ENCODE assay signal across 13 cellular contexts in the genomic region with DNA sequence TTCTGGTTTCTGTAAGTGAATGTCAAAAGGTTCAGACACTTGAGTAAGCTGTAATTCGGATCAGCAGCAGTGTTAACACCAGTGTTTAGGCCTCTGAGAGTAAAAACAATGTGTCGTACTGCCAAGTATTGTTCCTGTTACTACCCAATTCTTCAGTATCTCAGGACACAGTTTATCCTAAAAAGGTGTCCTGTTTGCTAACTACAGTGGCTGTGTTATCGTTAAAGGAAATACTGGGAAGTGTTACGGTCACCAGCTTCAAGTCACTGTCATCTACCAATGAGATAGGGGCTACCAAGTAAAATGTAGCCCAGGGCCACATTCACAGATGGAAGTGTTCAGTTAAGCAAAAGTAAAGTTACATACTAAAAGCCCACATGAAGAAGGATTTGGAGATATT. TPM values are rescaled to one million over a fixed set of nuclear protein-coding genes. Genes with fewer than 3 reads are reported as not detected.
DNase-seq lines count a peak whose midpoint lies in the region; ATAC-seq and TF ChIP-seq lines count a peak whose summit lies in the region.
"Had no signal": no experiment of that assay in that cellular context is flagged by ENCODE, and none has a peak within 500 bp of the region (broad histone marks: within the 10 kb centered on the region; RNA-seq: fewer than 3 reads in every experiment).

No MANE protein-coding gene starts in this region.

- H3K36me3 ChIP-seq in RWPE2 (ENCODE audit: low read depth), result peaks cover 41% of the 10 kb centered on the region

- H3K4me1 ChIP-seq in RWPE2 (ENCODE audit: insufficient read depth, poor library complexity, severe bottlenecking), result peaks cover 11% of the 10 kb centered on the region

- peak overlapping the region; percentile 99 for H3K27ac Mint-ChIP-seq in activated naive CD4-positive, alpha-beta T cell treated with anti-CD3 and anti-CD28 coated beads, Interleukin-2, amount 10 ng/mL, durations not matched to agents 7 days and 5 days
- peak overlapping the region in 4 of 5 experiments; percentile 59 to 100 (median 98) for H3K27ac Mint-ChIP-seq in brain
- peak overlapping the region; percentile 99 for H3K27ac Mint-ChIP-seq in stimulated activated memory B cell treated with anti-CD40 and anti-IgM and Interleukin-4, amounts not matched to agents 10 μg/mL and 1 μg/mL and 100 μg/mL, for 72 hours

- H3K27me3 ChIP-seq in RWPE2 (ENCODE audit: insufficient read depth, poor library complexity, severe bottlenecking), result no peaks in the 10 kb centered on the region

- CTCF ChIA-PET in activated naive CD4-positive, alpha-beta T cell treated with anti-CD3 and anti-CD28 coated beads, Interleukin-2, amount 10 ng/mL, durations not matched to agents 7 days and 5 days (lab: Charles Lee), result no interaction called here

- no peak overlapping the region for H3K4me3 ChIP-seq in RWPE2 (ENCODE audit: severe bottlenecking)

- DNase-seq in activated naive CD4-positive, alpha-beta T cell treated with anti-CD3 and anti-CD28 coated beads, Interleukin-2, amount 10 ng/mL, durations not matched to agents 7 days and 5 days, result no peak
- no peak for DNase-seq in activated naive CD4-positive, alpha-beta T cell treated with anti-CD3 and anti-CD28 coated beads, Interleukin-2, amount 50 U/mL, for 16 hours
- no peak for DNase-seq in RWPE2 (ENCODE audit: low spot score)
- no peak for DNase-seq in stimulated activated CD4-positive, alpha-beta T cell treated with anti-CD3 and anti-CD28 coated beads, Interleukin-4, amount 100 ng/mL, for 24 hours
- DNase-seq in medulla oblongata (ENCODE audit: extremely low spot score), result no peak
- DNase-seq in glomerular visceral epithelial cell (ENCODE audit: extremely low spot score), result no peak
- DNase-seq: effector CD4-positive, alpha-beta T cell; NCI-H1105; NCI-H226; stimulated activated CD4-positive, alpha-beta T cell treated with anti-CD3 and anti-CD28 coated beads, Interleukin-4, amount 100 ng/mL, for 1 hour had no signal

- peak overlapping the region; percentile 84 for H3K27ac ChIP-seq in RWPE2 (ENCODE audit: poor library complexity, severe bottlenecking)

- H3K4me1 Mint-ChIP-seq in activated naive CD4-positive, alpha-beta T cell treated with anti-CD3 and anti-CD28 coated beads, Interleukin-2, amount 10 ng/mL, durations not matched to agents 7 days and 5 days, result peaks cover 35% of the 10 kb centered on the region
- peaks cover 32% of the 10 kb centered on the region for H3K4me1 Mint-ChIP-seq in brain
- H3K4me1 Mint-ChIP-seq in stimulated activated memory B cell treated with anti-CD40 and anti-IgM and Interleukin-4, amounts not matched to agents 10 μg/mL and 1 μg/mL and 100 μg/mL, for 72 hours, result peaks cover 25% of the 10 kb centered on the region

- ATAC-seq in RWPE2 (ENCODE audit: low read depth), result no peak
- ATAC-seq in stimulated activated memory B cell treated with anti-CD40 and anti-IgM and Interleukin-4, amounts not matched to agents 10 μg/mL and 1 μg/mL and 100 μg/mL, for 72 hours, result no peak
- ATAC-seq: stimulated activated effector memory CD8-positive, alpha-beta T cell treated with anti-CD3 and anti-CD28 coated beads, Interleukin-12 subunit alpha, Interleukin-12 subunit beta, amount 100 ng/mL, for 72 hours had no signal

- H3K9me3 Mint-ChIP-seq in activated naive CD4-positive, alpha-beta T cell treated with anti-CD3 and anti-CD28 coated beads, Interleukin-2, amount 10 ng/mL, durations not matched to agents 7 days and 5 days, result no peaks in the 10 kb centered on the region
- H3K9me3 Mint-ChIP-seq in brain, result peaks cover 0 to 3% (median 0%) of the 10 kb centered on the region in 5 experiments
- no peaks in the 10 kb centered on the region for H3K9me3 Mint-ChIP-seq in stimulated activated memory B cell treated with anti-CD40 and anti-IgM and Interleukin-4, amounts not matched to agents 10 μg/mL and 1 μg/mL and 100 μg/mL, for 72 hours
- H3K9me3 Mint-ChIP-seq: stimulated activated effector memory CD8-positive, alpha-beta T cell treated with anti-CD3 and anti-CD28 coated beads, Interleukin-12 subunit alpha, Interleukin-12 subunit beta, amount 100 ng/mL, for 72 hours had no signal

- H3K36me3 Mint-ChIP-seq in activated naive CD4-positive, alpha-beta T cell treated with anti-CD3 and anti-CD28 coated beads, Interleukin-2, amount 10 ng/mL, durations not matched to agents 7 days and 5 days, result peaks cover 45% of the 10 kb centered on the region
- H3K36me3 Mint-ChIP-seq in brain, result peaks cover 29% of the 10 kb centered on the region
- peaks cover 25% of the 10 kb centered on the region for H3K36me3 Mint-ChIP-seq in stimulated activated memory B cell treated with anti-CD40 and anti-IgM and Interleukin-4, amounts not matched to agents 10 μg/mL and 1 μg/mL and 100 μg/mL, for 72 hours

- H3K9me3 ChIP-seq in RWPE2 (ENCODE audit: severe bottlenecking), result no peaks in the 10 kb centered on the region

- no peaks in the 10 kb centered on the region for H3K27me3 Mint-ChIP-seq in activated naive CD4-positive, alpha-beta T cell treated with anti-CD3 and anti-CD28 coated beads, Interleukin-2, amount 10 ng/mL, durations not matched to agents 7 days and 5 days
- peaks cover 3% of the 10 kb centered on the region for H3K27me3 Mint-ChIP-seq in brain
- no peaks in the 10 kb centered on the region for H3K27me3 Mint-ChIP-seq in stimulated activated memory B cell treated with anti-CD40 and anti-IgM and Interleukin-4, amounts not matched to agents 10 μg/mL and 1 μg/mL and 100 μg/mL, for 72 hours

- no peak overlapping the region for H3K4me3 Mint-ChIP-seq in activated naive CD4-positive, alpha-beta T cell treated with anti-CD3 and anti-CD28 coated beads, Interleukin-2, amount 10 ng/mL, durations not matched to agents 7 days and 5 days
- peak overlapping the region in 3 of 5 experiments; percentile 20 to 91 (median 67) for H3K4me3 Mint-ChIP-seq in brain
- H3K4me3 Mint-ChIP-seq in stimulated activated memory B cell treated with anti-CD40 and anti-IgM and Interleukin-4, amounts not matched to agents 10 μg/mL and 1 μg/mL and 100 μg/mL, for 72 hours, result no peak overlapping the region

- TF ChIP-seq CTCF in RWPE2 (IDR thresholded peaks at IDR 0.05; ENCODE audit: poor library complexity, severe bottlenecking), result no peak
- TF ChIP-seq CTCF in brain (conservative IDR thresholded peaks at IDR 0.05), result no peak

RNA-seq across cellular contexts. Expression of gene UPF3A, which starts 2.3 kb away (rescaled TPM):
- 45.2 TPM for polyA plus RNA-seq in brain (ENCODE audit: insufficient read depth, low read depth, low replicate concordance)

RNA-seq across cellular contexts. Expression of gene CHAMP1, which starts 35.2 kb away (rescaled TPM):
- 22.2 TPM for polyA plus RNA-seq in brain (ENCODE audit: insufficient read depth, low read depth, low replicate concordance)

RNA-seq across cellular contexts. Expression of gene CDC16, which starts 44.4 kb away (rescaled TPM):
- 45.0 TPM for polyA plus RNA-seq in brain (ENCODE audit: insufficient read depth, low read depth, low replicate concordance)

Comparison
In these comparisons a context has a peak if more than half of its experiments do, and no peak if none do; other contexts are left out.
1. H3K4me3 Mint-ChIP-seq: peak in brain (3 of 5); none in activated naive CD4-positive, alpha-beta T cell treated with anti-CD3 and anti-CD28 coated beads, Interleukin-2, amount 10 ng/mL, durations not matched to agents 7 days and 5 days (single experiment) and stimulated activated memory B cell treated with anti-CD40 and anti-IgM and Interleukin-4, amounts not matched to agents 10 μg/mL and 1 μg/mL and 100 μg/mL, for 72 hours (single experiment).
2. Peak in every context shown above with its lines, with median percentiles within 50 percentile points of each other: H3K27ac Mint-ChIP-seq.